ENCODE assay signal across 14 cellular contexts in the genomic region with DNA sequence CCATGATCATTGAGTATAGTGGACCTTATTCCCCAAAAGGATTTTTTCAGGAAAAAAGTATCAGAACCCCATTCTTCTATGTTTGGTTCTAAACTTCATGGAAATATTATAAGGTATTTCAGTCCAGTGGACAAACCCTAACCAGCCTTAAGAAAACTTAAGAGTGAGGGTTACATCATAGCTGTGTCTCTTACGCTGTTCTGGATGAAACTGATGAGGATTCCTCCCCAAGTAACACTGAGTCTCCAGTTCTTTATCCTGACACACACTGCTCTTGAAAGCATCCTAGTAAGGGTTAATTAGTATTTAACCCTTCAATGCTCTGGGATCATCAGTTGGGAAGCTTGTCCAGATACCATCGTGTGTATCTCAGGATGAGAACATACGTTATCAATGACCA. TPM values are rescaled to one million over a fixed set of nuclear protein-coding genes. Genes with fewer than 3 reads are reported as not detected.
DNase-seq lines count a peak whose midpoint lies in the region; ATAC-seq and TF ChIP-seq lines count a peak whose summit lies in the region.
"Had no signal": no experiment of that assay in that cellular context is flagged by ENCODE, and none has a peak within 500 bp of the region (broad histone marks: within the 10 kb centered on the region; RNA-seq: fewer than 3 reads in every experiment).

No MANE protein-coding gene starts in this region.

- peak overlapping the region; percentile 46 for H2AK5ac ChIP-seq in mesenchymal stem cell (ENCODE audit: low read length, severe bottlenecking)

- no peak overlapping the region for H3K9ac ChIP-seq in colonic mucosa (ENCODE audit: low read depth in 2 of 2, low read length in 2 of 2)
- H3K9ac ChIP-seq in mesenchymal stem cell (ENCODE audit: low read length), result peak overlapping the region; percentile 86

- H3K27ac Mint-ChIP-seq in activated T-cell treated with anti-CD3 and anti-CD28 coated beads, Interleukin-2, amount 50 U/mL, for 24 hours, result no peak overlapping the region
- H3K27ac Mint-ChIP-seq: activated CD4-positive, alpha-beta memory T cell treated with anti-CD3 and anti-CD28 coated beads for 36 hours; stimulated activated effector memory CD8-positive, alpha-beta T cell treated with anti-CD3 and anti-CD28 coated beads, Interleukin-12 subunit alpha, Interleukin-12 subunit beta, amount 100 ng/mL, for 72 hours had no signal

- TF ChIP-seq POLR2A in Peyer's patch (IDR thresholded peaks at IDR 0.05) (no peak), thyroid gland (IDR thresholded peaks at IDR 0.05) (no peak)

- H3K4me1 ChIP-seq in Peyer's patch (peaks cover 0 to 36% (median 11%) of the 10 kb centered on the region in 4 donors), colonic mucosa (peaks cover 10% of the 10 kb centered on the region), mesenchymal stem cell (ENCODE audit: control insufficient read depth, insufficient read depth, low read depth, low read length) (peaks cover 11% of the 10 kb centered on the region), thyroid gland (peaks cover 23 to 54% of the 10 kb centered on the region in 2 donors)

- no peak overlapping the region for H4K91ac ChIP-seq in mesenchymal stem cell (ENCODE audit: low read length)

- H3K27me3 Mint-ChIP-seq in activated T-cell treated with anti-CD3 and anti-CD28 coated beads, Interleukin-2, amount 50 U/mL, for 24 hours, result no peaks in the 10 kb centered on the region
- H3K27me3 Mint-ChIP-seq: activated CD4-positive, alpha-beta memory T cell treated with anti-CD3 and anti-CD28 coated beads for 36 hours had no signal

- H3K36me3 ChIP-seq in Peyer's patch (no peaks in the 10 kb centered on the region), colonic mucosa (no peaks in the 10 kb centered on the region), mesenchymal stem cell (ENCODE audit: control insufficient read depth in 1 of 2, insufficient read depth in 2 of 2, low read depth in 1 of 2, low read length in 2 of 2) (peaks cover 0 to 6% of the 10 kb centered on the region in 2 experiments), thyroid gland (no peaks in the 10 kb centered on the region)

- WGBS in mesenchymal stem cell, result 33% methylated on average over 1 of the region's 3 CpGs
- WGBS in thyroid gland, 2 donors, result 77 to 83% methylated on average over 3 of the region's 3 CpGs

- H3K27me3 ChIP-seq in Peyer's patch, result no peaks in the 10 kb centered on the region
- no peaks in the 10 kb centered on the region for H3K27me3 ChIP-seq in colonic mucosa
- H3K27me3 ChIP-seq in mesenchymal stem cell (ENCODE audit: control insufficient read depth in 1 of 2, insufficient read depth in 1 of 2, low read length in 2 of 2), result no peaks in the 10 kb centered on the region
- no peaks in the 10 kb centered on the region for H3K27me3 ChIP-seq in thyroid gland

- no peak overlapping the region for H3K4me3 ChIP-seq in Peyer's patch
- H3K4me3 ChIP-seq in colonic mucosa, result no peak overlapping the region
- H3K4me3 ChIP-seq in mesenchymal stem cell (ENCODE audit: insufficient read depth in 1 of 2, low read depth in 1 of 2, low read length in 2 of 2), result peak overlapping the region in 1 of 2 experiments; percentile 60
- no peak overlapping the region for H3K4me3 ChIP-seq in thyroid gland (replicated peaks in 1 of 3)

- no peak overlapping the region for H3K14ac ChIP-seq in mesenchymal stem cell (ENCODE audit: low read length in 2 of 2)

- H2BK120ac ChIP-seq in mesenchymal stem cell (ENCODE audit: low read depth, low read length), result no peak overlapping the region

- peaks cover 35% of the 10 kb centered on the region for H3K36me3 Mint-ChIP-seq in activated T-cell treated with anti-CD3 and anti-CD28 coated beads, Interleukin-2, amount 50 U/mL, for 24 hours (ENCODE audit: low read depth)

- DNase-seq in Peyer's patch (no peak), colonic mucosa (no peak), mesenchymal stem cell (peak; percentile 49), thyroid gland (no peak), DMS79 (lab: John Stamatoyannopoulos, UW) (no peak)
- DNase-seq in activated T-cell treated with anti-CD3 and anti-CD28 coated beads, Interleukin-2, amount 50 U/mL, for 24 hours, result no peak
- DNase-seq: activated CD4-positive, alpha-beta memory T cell treated with anti-CD3 and anti-CD28 coated beads for 36 hours; activated naive CD4-positive, alpha-beta T cell treated with Interleukin-2 at 50 U/mL for 16 hours; NCI-H1694 treated with DMSO at 0.1 percent for 48 hours; nephron progenitor cell; stimulated activated CD4-positive, alpha-beta T cell treated with anti-CD3 and anti-CD28 coated beads, Interleukin-1b, Interleukin-23, amount 100 ng/mL, for 48 hours; T-helper 9 cell had no signal

- H3K4ac ChIP-seq in mesenchymal stem cell (ENCODE audit: low read depth in 1 of 2, low read length in 2 of 2), result no peak overlapping the region

- no peak overlapping the region for H3K4me3 Mint-ChIP-seq in activated T-cell treated with anti-CD3 and anti-CD28 coated beads, Interleukin-2, amount 50 U/mL, for 24 hours
- H3K4me3 Mint-ChIP-seq: activated CD4-positive, alpha-beta memory T cell treated with anti-CD3 and anti-CD28 coated beads for 36 hours; nephron progenitor cell; stimulated activated effector memory CD8-positive, alpha-beta T cell treated with anti-CD3 and anti-CD28 coated beads, Interleukin-12 subunit alpha, Interleukin-12 subunit beta, amount 100 ng/mL, for 72 hours had no signal

- no peak overlapping the region for H2BK15ac ChIP-seq in mesenchymal stem cell (ENCODE audit: low read depth, poor library complexity, severe bottlenecking)

- H4K8ac ChIP-seq in mesenchymal stem cell (ENCODE audit: low read length), result no peak overlapping the region

- no peaks in the 10 kb centered on the region for H3K9me3 ChIP-seq in Peyer's patch
- no peaks in the 10 kb centered on the region for H3K9me3 ChIP-seq in colonic mucosa
- no peaks in the 10 kb centered on the region for H3K9me3 ChIP-seq in mesenchymal stem cell (ENCODE audit: control insufficient read depth, low read length)
- H3K9me3 ChIP-seq in thyroid gland, result no peaks in the 10 kb centered on the region

- H2AFZ ChIP-seq in mesenchymal stem cell (ENCODE audit: low read depth, low read length), result no peak overlapping the region

- ATAC-seq in HG02623 (IDR thresholded peaks at IDR 0.05; ENCODE audit: unreplicated experiment), result no peak
- ATAC-seq: stimulated activated effector memory CD8-positive, alpha-beta T cell treated with anti-CD3 and anti-CD28 coated beads, Interleukin-12 subunit alpha, Interleukin-12 subunit beta, amount 100 ng/mL, for 72 hours had no signal

- no peak overlapping the region for H3K4me2 ChIP-seq in mesenchymal stem cell (ENCODE audit: low read length, poor library complexity, severe bottlenecking)

- peak overlapping the region; percentile 34 to 71 (median 56) for H3K27ac ChIP-seq in Peyer's patch
- H3K27ac ChIP-seq in colonic mucosa, result peak overlapping the region; percentile 25
- peak overlapping the region; percentile 96 for H3K27ac ChIP-seq in mesenchymal stem cell (ENCODE audit: low read length, poor library complexity, severe bottlenecking)
- H3K27ac ChIP-seq in thyroid gland, result peak overlapping the region in 2 of 3 donors; percentile 50 to 64

- peaks cover 64% of the 10 kb centered on the region for H3K4me1 Mint-ChIP-seq in activated T-cell treated with anti-CD3 and anti-CD28 coated beads, Interleukin-2, amount 50 U/mL, for 24 hours (ENCODE audit: low read depth)

- H3K79me1 ChIP-seq in mesenchymal stem cell (replicated peaks; ENCODE audit: low read length, poor library complexity, severe bottlenecking), result peaks cover 16% of the 10 kb centered on the region

- intact Hi-C loops in colonic mucosa (cut with DNase I) (no loop called here), thyroid gland (cut with DNase I) (loop anchor here (10.0 kb wide), 1 partner anchor 51 kb away; no protein-coding TSS in a partner anchor)

- H3K9me3 Mint-ChIP-seq in activated T-cell treated with anti-CD3 and anti-CD28 coated beads, Interleukin-2, amount 50 U/mL, for 24 hours, result no peaks in the 10 kb centered on the region
- H3K9me3 Mint-ChIP-seq: activated CD4-positive, alpha-beta memory T cell treated with anti-CD3 and anti-CD28 coated beads for 36 hours; nephron progenitor cell; stimulated activated effector memory CD8-positive, alpha-beta T cell treated with anti-CD3 and anti-CD28 coated beads, Interleukin-12 subunit alpha, Interleukin-12 subunit beta, amount 100 ng/mL, for 72 hours had no signal

- TF ChIP-seq CTCF in Peyer's patch (IDR thresholded peaks at IDR 0.05) (no peak), colonic mucosa (IDR thresholded peaks at IDR 0.05) (no peak), thyroid gland (IDR thresholded peaks at IDR 0.05) (no peak)

- no peak overlapping the region for H3K23ac ChIP-seq in mesenchymal stem cell (ENCODE audit: low read length in 2 of 2)

- H2BK12ac ChIP-seq in mesenchymal stem cell (ENCODE audit: low read length in 2 of 2), result no peak overlapping the region

- H3K18ac ChIP-seq in mesenchymal stem cell (ENCODE audit: low read depth in 1 of 2, low read length in 2 of 2), result no peak overlapping the region

- H2BK5ac ChIP-seq in mesenchymal stem cell (ENCODE audit: low read depth, low read length, poor library complexity, severe bottlenecking), result no peak overlapping the region

RNA-seq across cellular contexts. Expression of a gene that starts 5.0 kb away (rescaled TPM):
- total RNA-seq in Peyer's patch (10 to 100 TPM in 2 of 4 donors, 1 to 10 TPM in 2; 8.8 to 53.6 (median 13.2) TPM), colonic mucosa (10 to 100 TPM; 17.6 to 21.2 TPM), thyroid gland (10 to 100 TPM; 32.8 to 43.7 (median 41.0) TPM)
- polyA plus RNA-seq in mesenchymal stem cell (2013, experiment 1 of 2), result 17.2 TPM
- 14.6 TPM for polyA plus RNA-seq in mesenchymal stem cell (2013, experiment 2 of 2)

RNA-seq across cellular contexts. Expression of a gene that starts 5.4 kb away (rescaled TPM):
- 10 to 100 TPM in 1 of 4 donors, 1 to 10 TPM in 3; 6.5 to 12.2 (median 9.5) TPM for total RNA-seq in Peyer's patch
- total RNA-seq in colonic mucosa, result 10 to 100 TPM in 1 of 2 donors, 1 to 10 TPM in 1; 6.0 to 15.0 TPM
- polyA plus RNA-seq in mesenchymal stem cell (2013, experiment 1 of 2), result 7.9 TPM
- polyA plus RNA-seq in mesenchymal stem cell (2013, experiment 2 of 2), result 8.2 TPM
- total RNA-seq in thyroid gland, result 10 to 100 TPM; 10.3 to 13.7 (median 11.8) TPM

Comparison
In these comparisons a context has a peak if more than half of its experiments do, and no peak if none do; other contexts are left out.
1. H3K27ac ChIP-seq: peak in every context shown above with its lines; median percentile 96 in mesenchymal stem cell; 57 in thyroid gland; 56 in Peyer's patch; 25 in colonic mucosa.